ENCODE assay signal across 1 cellular context in the genomic region with DNA sequence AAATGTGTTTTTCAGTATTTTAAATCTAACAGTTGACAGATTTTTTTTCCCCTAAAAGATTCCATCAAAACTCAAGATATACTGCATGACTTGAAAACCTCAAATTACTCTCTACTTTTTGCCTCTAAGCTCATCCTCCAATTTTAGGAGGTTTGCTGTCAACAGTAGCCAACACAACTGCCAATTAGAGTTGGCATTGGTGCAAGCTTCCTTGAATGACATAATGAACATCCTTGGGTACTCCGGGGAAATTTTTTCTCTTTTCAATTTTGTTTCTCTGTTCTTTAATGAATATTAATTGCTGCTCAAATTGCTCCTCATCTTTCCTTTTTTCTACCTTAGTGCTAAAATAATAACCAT.
TF ChIP-seq lines count a peak whose summit lies in the region.

No MANE protein-coding gene starts in this region.

TF ChIP-seq in GM12878, 131 proteins besides CTCF, POLR2A, EP300 and RAD21 (continued from another document):
- TF ChIP-seq NFXL1 (IDR thresholded peaks at IDR 0.05; ENCODE audit: borderline replicate concordance): no peak
- TF ChIP-seq, protein P1, sequence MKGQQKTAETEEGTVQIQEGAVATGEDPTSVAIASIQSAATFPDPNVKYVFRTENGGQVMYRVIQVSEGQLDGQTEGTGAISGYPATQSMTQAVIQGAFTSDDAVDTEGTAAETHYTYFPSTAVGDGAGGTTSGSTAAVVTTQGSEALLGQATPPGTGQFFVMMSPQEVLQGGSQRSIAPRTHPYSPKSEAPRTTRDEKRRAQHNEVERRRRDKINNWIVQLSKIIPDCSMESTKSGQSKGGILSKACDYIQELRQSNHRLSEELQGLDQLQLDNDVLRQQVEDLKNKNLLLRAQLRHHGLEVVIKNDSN (IDR thresholded peaks at IDR 0.05; ENCODE audit: borderline replicate concordance, extremely low read length, insufficient read depth, low read depth, low read length): no peak
- TF ChIP-seq, protein P2, sequence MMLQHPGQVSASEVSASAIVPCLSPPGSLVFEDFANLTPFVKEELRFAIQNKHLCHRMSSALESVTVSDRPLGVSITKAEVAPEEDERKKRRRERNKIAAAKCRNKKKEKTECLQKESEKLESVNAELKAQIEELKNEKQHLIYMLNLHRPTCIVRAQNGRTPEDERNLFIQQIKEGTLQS (IDR thresholded peaks at IDR 0.05; ENCODE audit: borderline replicate concordance, extremely low read depth, low read depth, low read length): no peak
- TF ChIP-seq IRF4 (IDR thresholded peaks at IDR 0.05; ENCODE audit: low read depth, low read length): no peak
- TF ChIP-seq ESRRA (IDR thresholded peaks at IDR 0.05; ENCODE audit: low read length): no peak
- TF ChIP-seq STAT3 (IDR thresholded peaks at IDR 0.05; ENCODE audit: low read depth, low read length): no peak
- no peak for TF ChIP-seq RAD51 (IDR thresholded peaks at IDR 0.05)
- no peak for TF ChIP-seq TCF12 (IDR thresholded peaks at IDR 0.05; ENCODE audit: low read depth, low read length)
